Comparison of ENCODE assay signal across 1 cellular context in genomic region chr11:116732740-116733385, GRCh38.
A peak's percentile ranks its signal among the peaks of the same experiment; 100 is the strongest.
TF ChIP-seq lines count a peak whose summit lies in the region.

No MANE protein-coding gene starts in this region.

TF ChIP-seq in GM12878, 131 proteins besides CTCF, POLR2A, EP300 and RAD21 (continued from another document):
- TF ChIP-seq EZH2 (IDR thresholded peaks at IDR 0.05; ENCODE audit: borderline replicate concordance, control insufficient read depth, low read depth, low read length) (no peak), SUPT20H (IDR thresholded peaks at IDR 0.05; ENCODE audit: borderline replicate concordance, control insufficient read depth, low read depth, low read length) (no peak), YY1 (IDR thresholded peaks at IDR 0.05; ENCODE audit: low read depth, low read length) (peak; percentile 72), PKNOX1 (IDR thresholded peaks at IDR 0.05) (peak; percentile 33; the same call in 1 of the 2 replicates), CBFB (IDR thresholded peaks at IDR 0.05; ENCODE audit: low read depth) (no peak), RELB (IDR thresholded peaks at IDR 0.05; ENCODE audit: low read depth) (no peak), STAT1 (conservative IDR thresholded peaks at IDR 0.05) (no peak), E4F1 (IDR thresholded peaks at IDR 0.05; ENCODE audit: borderline replicate concordance, partially characterized antibody) (no peak), SREBF2 (IDR thresholded peaks at IDR 0.05; ENCODE audit: low read length) (no peak), POLR2AphosphoS2 (IDR thresholded peaks at IDR 0.05; ENCODE audit: low read depth, low read length) (no peak), YBX1 (IDR thresholded peaks at IDR 0.05) (no peak), RAD51 (IDR thresholded peaks at IDR 0.05) (no peak), LARP7 (IDR thresholded peaks at IDR 0.05) (no peak), ZBTB4 (CRISPR knock-in tag; IDR thresholded peaks at IDR 0.05) (no peak), RCOR1 (conservative IDR thresholded peaks at IDR 0.05; ENCODE audit: low read depth, low read length) (no peak)
- TF ChIP-seq, protein P1, sequence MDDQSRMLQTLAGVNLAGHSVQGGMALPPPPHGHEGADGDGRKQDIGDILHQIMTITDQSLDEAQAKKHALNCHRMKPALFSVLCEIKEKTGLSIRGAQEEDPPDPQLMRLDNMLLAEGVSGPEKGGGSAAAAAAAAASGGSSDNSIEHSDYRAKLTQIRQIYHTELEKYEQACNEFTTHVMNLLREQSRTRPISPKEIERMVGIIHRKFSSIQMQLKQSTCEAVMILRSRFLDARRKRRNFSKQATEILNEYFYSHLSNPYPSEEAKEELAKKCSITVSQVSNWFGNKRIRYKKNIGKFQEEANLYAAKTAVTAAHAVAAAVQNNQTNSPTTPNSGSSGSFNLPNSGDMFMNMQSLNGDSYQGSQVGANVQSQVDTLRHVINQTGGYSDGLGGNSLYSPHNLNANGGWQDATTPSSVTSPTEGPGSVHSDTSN (IDR thresholded peaks at IDR 0.05; ENCODE audit: insufficient replicate concordance, low read depth, low read length) = no peak
